Comparison of ENCODE assay signal across 18 cellular contexts in genomic region chr2:161982548-161982947, GRCh38.
DNase-seq lines count a peak whose midpoint lies in the region; ATAC-seq and TF ChIP-seq lines count a peak whose summit lies in the region.
"Had no signal": no experiment of that assay in that cellular context is flagged by ENCODE, and none has a peak within 500 bp of the region (broad histone marks: within the 10 kb centered on the region; RNA-seq: fewer than 3 reads in every experiment).

No MANE protein-coding gene starts in this region.

- peaks cover 8 to 35% (median 29%) of the 10 kb centered on the region in 3 donors for H3K4me1 Mint-ChIP-seq in CD8-positive, alpha-beta memory T cell

- TF ChIP-seq RAD21 in SK-N-SH (IDR thresholded peaks at IDR 0.05; ENCODE audit: low read length), result no peak

- CTCF ChIA-PET in SK-N-SH (lab: Yijun Ruan, JAX), result no interaction called here
- CTCF ChIA-PET in CD8-positive, alpha-beta memory T cell (lab: Charles Lee), result no interaction called here

- H3K9me2 ChIP-seq in SK-N-SH, result no peaks in the 10 kb centered on the region

- H3K9ac ChIP-seq in SK-N-SH (no peak overlapping the region), mucosa of rectum (ENCODE audit: low read depth in 1 of 2, low read length in 2 of 2) (no peak overlapping the region)

- H3K4me1 ChIP-seq in SK-N-SH (ENCODE audit: control insufficient read depth in 1 of 2, insufficient read depth in 2 of 2, low read depth in 1 of 2, low read length in 1 of 2) (no peaks in the 10 kb centered on the region), mucosa of rectum (ENCODE audit: control insufficient read depth in 2 of 2, insufficient read depth in 2 of 2, low read length in 2 of 2) (peaks cover 19 to 28% of the 10 kb centered on the region in 2 donors), foreskin keratinocyte (peaks cover 3% of the 10 kb centered on the region)
- H3K4me1 ChIP-seq in CD8-positive, alpha-beta memory T cell (ENCODE audit: insufficient read depth, low read length), result peaks cover 6% of the 10 kb centered on the region
- H3K4me1 ChIP-seq: BE2C had no signal

- H3K9me3 ChIP-seq in SK-N-SH (no peaks in the 10 kb centered on the region), mucosa of rectum (ENCODE audit: control insufficient read depth in 2 of 2, low read length in 2 of 2) (no peaks in the 10 kb centered on the region)
- H3K9me3 ChIP-seq in CD8-positive, alpha-beta memory T cell (ENCODE audit: low read length), result no peaks in the 10 kb centered on the region
- H3K9me3 ChIP-seq: BE2C had no signal

- H3K4me3 Mint-ChIP-seq in CD8-positive, alpha-beta memory T cell, result peak overlapping the region in 1 of 7 donors; percentile 8
- H3K4me3 Mint-ChIP-seq: CD4-positive, alpha-beta T cell had no signal

- no peak overlapping the region for H2AFZ ChIP-seq in SK-N-SH (ENCODE audit: low read depth)
- H2AFZ ChIP-seq: PC-9 had no signal

- H3K27ac Mint-ChIP-seq in CD8-positive, alpha-beta memory T cell, result peak overlapping the region in 6 of 8 donors; percentile 11 to 83 (median 58)
- H3K27ac Mint-ChIP-seq: CD4-positive, alpha-beta T cell had no signal

- no peaks in the 10 kb centered on the region for H3K36me3 ChIP-seq in SK-N-SH (replicated peaks in 1 of 2; ENCODE audit: control insufficient read depth in 1 of 2, insufficient read depth in 2 of 2, low read length in 1 of 2)
- no peaks in the 10 kb centered on the region for H3K36me3 ChIP-seq in CD8-positive, alpha-beta memory T cell (ENCODE audit: insufficient read depth, low read length)
- H3K36me3 ChIP-seq in mucosa of rectum (ENCODE audit: control insufficient read depth in 2 of 2, insufficient read depth in 2 of 2, low read length in 2 of 2), result no peaks in the 10 kb centered on the region
- H3K36me3 ChIP-seq: BE2C had no signal

- ATAC-seq in SK-N-SH treated with all-trans-retinoic acid at 6 μM for 48 hours, result peak; percentile 52
- no peak for ATAC-seq in foreskin keratinocyte
- no peak for ATAC-seq in HG02610 (IDR thresholded peaks at IDR 0.05; ENCODE audit: unreplicated experiment)
- ATAC-seq: GM12878 had no signal

- WGBS in SK-N-SH (ENCODE audit: low lambda C conversion rate), result 73% methylated on average over 2 of the region's 2 CpGs

- DNase-seq in SK-N-SH (no peak), mucosa of gallbladder (ENCODE audit: low spot score) (no peak), foreskin keratinocyte (no peak)
- no peak for DNase-seq in CD8-positive, alpha-beta memory T cell
- DNase-seq: 8988T; BE2C; CD4-positive, alpha-beta T cell; GDM1; NCI-H146; NCI-H2081; NCI-H82; PC-9 had no signal

- H3K4me3 ChIP-seq in SK-N-SH (ENCODE audit: low read depth in 2 of 2, low read length in 1 of 2) (no peak overlapping the region), mucosa of rectum (ENCODE audit: low read length in 2 of 2) (peak overlapping the region in 1 of 2 donors; percentile 45)
- no peak overlapping the region for H3K4me3 ChIP-seq in CD8-positive, alpha-beta memory T cell (ENCODE audit: low read length)
- H3K4me3 ChIP-seq: GM12878, PC-9 had no signal

- H3K27ac ChIP-seq in SK-N-SH (ENCODE audit: low read depth in 2 of 2, low read length in 1 of 2) (no peak overlapping the region), VCaP (peak overlapping the region; percentile 50), mucosa of rectum (ENCODE audit: low read depth in 2 of 2, low read length in 2 of 2) (peak overlapping the region; percentile 79 to 88), foreskin keratinocyte (no peak overlapping the region)
- no peak overlapping the region for H3K27ac ChIP-seq in CD8-positive, alpha-beta memory T cell (ENCODE audit: low read depth, low read length)
- H3K27ac ChIP-seq: HL-60, PC-9 had no signal

- H3K27me3 Mint-ChIP-seq in CD8-positive, alpha-beta memory T cell, result no peaks in the 10 kb centered on the region
- H3K27me3 Mint-ChIP-seq: CD4-positive, alpha-beta T cell had no signal

- H3K9me3 Mint-ChIP-seq in CD8-positive, alpha-beta memory T cell, result no peaks in the 10 kb centered on the region
- H3K9me3 Mint-ChIP-seq: CD4-positive, alpha-beta T cell had no signal

- H3K36me3 Mint-ChIP-seq in CD8-positive, alpha-beta memory T cell, result peaks cover 0 to 17% (median 2%) of the 10 kb centered on the region in 3 donors

- H3F3A ChIP-seq in SK-N-SH (replicated peaks; ENCODE audit: insufficient read depth), result no peaks in the 10 kb centered on the region

- H3K79me2 ChIP-seq in SK-N-SH (ENCODE audit: insufficient read depth), result no peaks in the 10 kb centered on the region

- no peak overlapping the region for H3K4me2 ChIP-seq in SK-N-SH
- H3K4me2 ChIP-seq: PC-9 had no signal

- TF ChIP-seq CTCF in SK-N-SH (IDR thresholded peaks at IDR 0.05) (no peak), VCaP (conservative IDR thresholded peaks at IDR 0.05) (no peak), foreskin keratinocyte (conservative IDR thresholded peaks at IDR 0.05) (no peak)

- POLR2A ChIA-PET in SK-N-SH (lab: Yijun Ruan, JAX), result no interaction called here
- POLR2A ChIA-PET in CD8-positive, alpha-beta memory T cell (lab: Charles Lee), result no interaction called here

- TF ChIP-seq EP300 in SK-N-SH (IDR thresholded peaks at IDR 0.05; ENCODE audit: borderline replicate concordance in 1 of 2, low read depth in 1 of 2, low read length in 1 of 2), result no peak

- H3K27me3 ChIP-seq in SK-N-SH (ENCODE audit: insufficient read depth) (no peaks in the 10 kb centered on the region; the same call in 1 of the 2 replicates), mucosa of rectum (ENCODE audit: control insufficient read depth in 2 of 2, insufficient read depth in 2 of 2, low read length in 2 of 2) (no peaks in the 10 kb centered on the region), foreskin keratinocyte (no peaks in the 10 kb centered on the region)
- no peaks in the 10 kb centered on the region for H3K27me3 ChIP-seq in CD8-positive, alpha-beta memory T cell (ENCODE audit: insufficient read depth, low read length, poor library complexity, severe bottlenecking)
- H3K27me3 ChIP-seq: BE2C had no signal

- no peaks in the 10 kb centered on the region for H4K20me1 ChIP-seq in SK-N-SH (ENCODE audit: insufficient read depth)

TF ChIP-seq in SK-N-SH treated with all-trans-retinoic acid at 6 μM for 48 hours, 23 proteins besides CTCF, POLR2A, EP300 and RAD21:
- TF ChIP-seq PPARA (CRISPR knock-in tag; IDR thresholded peaks at IDR 0.05; ENCODE audit: borderline replicate concordance), result no peak
- no peak for TF ChIP-seq CSRNP3 (CRISPR knock-in tag; IDR thresholded peaks at IDR 0.05)
- TF ChIP-seq SNAI2 (CRISPR knock-in tag; IDR thresholded peaks at IDR 0.05), result no peak
- no peak for TF ChIP-seq ISL1 (CRISPR knock-in tag; IDR thresholded peaks at IDR 0.05)

TF ChIP-seq in SK-N-SH, 30 proteins besides CTCF, POLR2A, EP300 and RAD21:
- TF ChIP-seq GATA2 (CRISPR knock-in tag; IDR thresholded peaks at IDR 0.05), result no peak

Comparison
In these comparisons a context has a peak if more than half of its experiments do, and no peak if none do; other contexts are left out.
1. H3K27ac ChIP-seq: peak in VCaP (single experiment) and mucosa of rectum (2 of 2); none in SK-N-SH (0 of 2), CD8-positive, alpha-beta memory T cell (single experiment) and foreskin keratinocyte (single experiment).